Comparison of ENCODE assay signal across 10 cellular contexts in genomic region chr7:11458736-11459483, GRCh38.
DNase-seq lines count a peak whose midpoint lies in the region; ATAC-seq, FAIRE-seq and TF ChIP-seq lines count a peak whose summit lies in the region.
"Had no signal": no experiment of that assay in that cellular context is flagged by ENCODE, and none has a peak within 500 bp of the region (broad histone marks: within the 10 kb centered on the region; RNA-seq: fewer than 3 reads in every experiment).

No MANE protein-coding gene starts in this region.

- no peaks in the 10 kb centered on the region for H3K36me3 Mint-ChIP-seq in astrocyte (ENCODE audit: low read depth, unreplicated experiment)

- H3K4me2 ChIP-seq in astrocyte (ENCODE audit: low read length), result peak overlapping the region; percentile 38
- H3K4me2 ChIP-seq in mesenchymal stem cell (ENCODE audit: low read length, poor library complexity, severe bottlenecking), result no peak overlapping the region

- H3K79me2 ChIP-seq in astrocyte (ENCODE audit: insufficient read depth, low read length), result no peaks in the 10 kb centered on the region

- no peak overlapping the region for H3K4me3 Mint-ChIP-seq in astrocyte (ENCODE audit: unreplicated experiment)

- no peak overlapping the region for H3K14ac ChIP-seq in mesenchymal stem cell (ENCODE audit: low read length in 2 of 2)

- no peak overlapping the region for H3K4me3 ChIP-seq in astrocyte (ENCODE audit: insufficient read depth, low read depth, low read length)
- H3K4me3 ChIP-seq in mesenchymal stem cell (ENCODE audit: insufficient read depth in 1 of 2, low read depth in 1 of 2, low read length in 2 of 2), result no peak overlapping the region

- peak; percentile 9 for FAIRE-seq in astrocyte (lab: Jason Lieb, UNC)

- H3K36me3 ChIP-seq in astrocyte (ENCODE audit: insufficient read depth, low read length) (no peaks in the 10 kb centered on the region), mesenchymal stem cell (ENCODE audit: control insufficient read depth in 1 of 2, insufficient read depth in 2 of 2, low read depth in 1 of 2, low read length in 2 of 2) (no peaks in the 10 kb centered on the region)

- TF ChIP-seq CTCF in astrocyte (IDR thresholded peaks at IDR 0.05; ENCODE audit: insufficient read depth, low read depth, low read length), result no peak

- no peak overlapping the region for H2BK15ac ChIP-seq in mesenchymal stem cell (ENCODE audit: low read depth, poor library complexity, severe bottlenecking)

- no peak overlapping the region for H3K18ac ChIP-seq in mesenchymal stem cell (ENCODE audit: low read depth in 1 of 2, low read length in 2 of 2)

- DNase-seq in Caki2 (ENCODE audit: low read depth), result peak; percentile 27
- peak; percentile 88 for DNase-seq in astrocyte (ENCODE audit: low read depth)
- DNase-seq in mesenchymal stem cell, result peak; percentile 90
- DNase-seq in SK-N-DZ (ENCODE audit: low spot score), result no peak
- no peak for DNase-seq in activated T-cell treated with anti-CD3 and anti-CD28 coated beads for 4 hours
- DNase-seq: activated CD8-positive, alpha-beta memory T cell treated with anti-CD3 and anti-CD28 coated beads, Interleukin-2, amount 50 U/mL, for 4 hours; NCI-H774 had no signal

- no peak overlapping the region for H2AK5ac ChIP-seq in mesenchymal stem cell (ENCODE audit: low read length, severe bottlenecking)

- H3K23ac ChIP-seq in mesenchymal stem cell (ENCODE audit: low read length in 2 of 2), result no peak overlapping the region

- no peak overlapping the region for H2BK12ac ChIP-seq in mesenchymal stem cell (ENCODE audit: low read length in 2 of 2)

- H3K27ac Mint-ChIP-seq in astrocyte (ENCODE audit: unreplicated experiment), result no peak overlapping the region

- no peaks in the 10 kb centered on the region for H3K9me3 ChIP-seq in astrocyte (ENCODE audit: insufficient read depth, low read depth, low read length)
- H3K9me3 ChIP-seq in mesenchymal stem cell (ENCODE audit: control insufficient read depth, low read length), result no peaks in the 10 kb centered on the region

- H3K79me1 ChIP-seq in mesenchymal stem cell (replicated peaks; ENCODE audit: low read length, poor library complexity, severe bottlenecking), result no peaks in the 10 kb centered on the region

- H3K4me1 Mint-ChIP-seq in astrocyte (ENCODE audit: low read depth, unreplicated experiment), result peaks cover 10% of the 10 kb centered on the region

- ATAC-seq in HG03520 (IDR thresholded peaks at IDR 0.05; ENCODE audit: unreplicated experiment), result peak; percentile 67
- no peak for ATAC-seq in HG02970 (IDR thresholded peaks at IDR 0.05; ENCODE audit: low FRiP score, unreplicated experiment)
- ATAC-seq in GM19455 (IDR thresholded peaks at IDR 0.05; ENCODE audit: unreplicated experiment), result no peak

- no peak overlapping the region for H2BK5ac ChIP-seq in mesenchymal stem cell (ENCODE audit: low read depth, low read length, poor library complexity, severe bottlenecking)

- peaks cover 11% of the 10 kb centered on the region for H3K4me1 ChIP-seq in astrocyte (ENCODE audit: insufficient read depth, low read length)
- H3K4me1 ChIP-seq in mesenchymal stem cell (ENCODE audit: control insufficient read depth, insufficient read depth, low read depth, low read length), result no peaks in the 10 kb centered on the region

- no peak overlapping the region for H4K8ac ChIP-seq in mesenchymal stem cell (ENCODE audit: low read length)

- no peak overlapping the region for H2BK120ac ChIP-seq in mesenchymal stem cell (ENCODE audit: low read depth, low read length)

- no peaks in the 10 kb centered on the region for H4K20me1 ChIP-seq in astrocyte (ENCODE audit: insufficient read depth, low read length)

- 41% methylated on average over 4 of the region's 5 CpGs for WGBS in mesenchymal stem cell

- peak overlapping the region; percentile 20 for H2AFZ ChIP-seq in astrocyte (ENCODE audit: low read depth, low read length)
- no peak overlapping the region for H2AFZ ChIP-seq in mesenchymal stem cell (ENCODE audit: low read depth, low read length)

- no peak overlapping the region for H3K4ac ChIP-seq in mesenchymal stem cell (ENCODE audit: low read depth in 1 of 2, low read length in 2 of 2)

- in situ Hi-C loops in Caki2 (cut with HindIII; ENCODE audit: low pct_unique_long_range_greater_than_20kb, low sequenced_read_pairs), result no loop called here

- no peaks in the 10 kb centered on the region for H3K27me3 Mint-ChIP-seq in astrocyte (ENCODE audit: low read depth, unreplicated experiment)

- H3K27ac ChIP-seq in astrocyte (ENCODE audit: low read depth, low read length) (no peak overlapping the region), mesenchymal stem cell (ENCODE audit: low read length, poor library complexity, severe bottlenecking) (no peak overlapping the region)

- H3K9me3 Mint-ChIP-seq in astrocyte (ENCODE audit: unreplicated experiment), result no peaks in the 10 kb centered on the region

- no peaks in the 10 kb centered on the region for H3K27me3 ChIP-seq in astrocyte (ENCODE audit: insufficient read depth, low read length)
- no peaks in the 10 kb centered on the region for H3K27me3 ChIP-seq in mesenchymal stem cell (ENCODE audit: control insufficient read depth in 1 of 2, insufficient read depth in 1 of 2, low read length in 2 of 2)

- no peak overlapping the region for H3K9ac ChIP-seq in astrocyte (ENCODE audit: low read length)
- no peak overlapping the region for H3K9ac ChIP-seq in mesenchymal stem cell (ENCODE audit: low read length)

- no peak overlapping the region for H4K91ac ChIP-seq in mesenchymal stem cell (ENCODE audit: low read length)

Comparison
In these comparisons a context has a peak if more than half of its experiments do, and no peak if none do; other contexts are left out.
1. DNase-seq: peak in Caki2 (single experiment), astrocyte (single experiment) and mesenchymal stem cell (single experiment); none in SK-N-DZ (single experiment) and activated T-cell treated with anti-CD3 and anti-CD28 coated beads for 4 hours (single experiment).